ENCODE assay signal across 15 cellular contexts in genomic region chr9:124794902-124795491, GRCh38. TPM values are rescaled to one million over a fixed set of nuclear protein-coding genes. Genes with fewer than 3 reads are reported as not detected.
DNase-seq lines count a peak whose midpoint lies in the region; ATAC-seq, FAIRE-seq and TF ChIP-seq lines count a peak whose summit lies in the region.
"Had no signal": no experiment of that assay in that cellular context is flagged by ENCODE, and none has a peak within 500 bp of the region (broad histone marks: within the 10 kb centered on the region; RNA-seq: fewer than 3 reads in every experiment).

No MANE protein-coding gene starts in this region.

- H3K4me1 ChIP-seq in DND-41 (ENCODE audit: insufficient read depth, low read length): no peaks in the 10 kb centered on the region
- H3K4me1 ChIP-seq in mucosa of descending colon (ENCODE audit: low read depth): no peaks in the 10 kb centered on the region

- no peak overlapping the region for H3K27ac ChIP-seq in DND-41 (ENCODE audit: low read length)

- H3K9ac ChIP-seq in DND-41 (ENCODE audit: low read depth, low read length): no peak overlapping the region

- H3K4me2 ChIP-seq in DND-41 (ENCODE audit: insufficient read depth, low read length): no peak overlapping the region

- H3K36me3 ChIP-seq in DND-41 (ENCODE audit: insufficient read depth, low read length): no peaks in the 10 kb centered on the region
- H3K36me3 ChIP-seq in bronchial epithelial cell (ENCODE audit: control insufficient read depth, insufficient read depth, low read length): peaks cover 1% of the 10 kb centered on the region
- H3K36me3 ChIP-seq in mucosa of descending colon (ENCODE audit: low read depth): no peaks in the 10 kb centered on the region

- TF ChIP-seq RAD21 in Ishikawa (IDR thresholded peaks at IDR 0.05; ENCODE audit: low read depth): peak; percentile 68

- ATAC-seq in DND-41 (ENCODE audit: insufficient read depth, low read depth) (no peak), mucosa of descending colon (peak; percentile 72)

- intact Hi-C loops in mucosa of descending colon (cut with DNase I, micrococcal nuclease): no loop called here

- TF ChIP-seq EP300 in Ishikawa (IDR thresholded peaks at IDR 0.05; ENCODE audit: borderline replicate concordance): no peak

- no peak for DNase-seq in DND-41
- no peak for DNase-seq in bronchial epithelial cell (ENCODE audit: low read depth)
- DNase-seq in mucosa of descending colon: peak in 1 of 3 donors; percentile 27
- no peak for DNase-seq in Kasumi-1 (lab: John Stamatoyannopoulos, UW)
- DNase-seq in activated CD8-positive, alpha-beta memory T cell treated with anti-CD3 and anti-CD28 coated beads, Interleukin-2, amount 50 U/mL, for 4 hours: no peak
- no peak for DNase-seq in hypothalamus (lab: John Stamatoyannopoulos, UW)
- no peak for DNase-seq in inferior parietal cortex (ENCODE audit: extremely low spot score)
- DNase-seq: activated CD4-positive, alpha-beta T cell treated with anti-CD3 and anti-CD28 coated beads, Interleukin-2, amount 10 ng/mL, durations not matched to agents 24 days and 14 days; activated effector memory CD4-positive, alpha-beta T cell treated with Interleukin-2 at 50 U/mL for 16 hours; NCI-H1694; sigmoid colon had no signal

- no peaks in the 10 kb centered on the region for H3K9me3 ChIP-seq in DND-41 (ENCODE audit: insufficient read depth, low read length, severe bottlenecking)
- H3K9me3 ChIP-seq in mucosa of descending colon: no peaks in the 10 kb centered on the region
- H3K9me3 ChIP-seq: sigmoid colon had no signal

- H3K27me3 ChIP-seq in DND-41 (ENCODE audit: insufficient read depth, low read length, poor library complexity) (no peaks in the 10 kb centered on the region), bronchial epithelial cell (ENCODE audit: control insufficient read depth, insufficient read depth, low read length) (no peaks in the 10 kb centered on the region)
- H3K27me3 ChIP-seq: sigmoid colon had no signal

- no peak overlapping the region for H2AFZ ChIP-seq in DND-41 (ENCODE audit: low read depth, low read length)

- no peaks in the 10 kb centered on the region for H4K20me1 ChIP-seq in DND-41 (ENCODE audit: insufficient read depth, low read length)

- FAIRE-seq in bronchial epithelial cell (lab: Jason Lieb, UNC): no peak
- FAIRE-seq: endothelial cell of umbilical vein had no signal

- H3K79me2 ChIP-seq in DND-41 (ENCODE audit: insufficient read depth, low read length): no peaks in the 10 kb centered on the region

- TF ChIP-seq CTCF in DND-41 (IDR thresholded peaks at IDR 0.05; ENCODE audit: borderline replicate concordance, extremely low read depth, low read length, poor library complexity, severe bottlenecking) (peak; percentile 7), bronchial epithelial cell (IDR thresholded peaks at IDR 0.05; ENCODE audit: insufficient read depth, low read length, severe bottlenecking) (peak; percentile 51), mucosa of descending colon (IDR thresholded peaks at IDR 0.05) (no peak)

- H3K4me3 ChIP-seq in DND-41 (ENCODE audit: low read depth in 1 of 2, low read length in 2 of 2) (no peak overlapping the region), bronchial epithelial cell (ENCODE audit: low read depth, low read length) (no peak overlapping the region), mucosa of descending colon (no peak overlapping the region)
- H3K4me3 ChIP-seq: sigmoid colon had no signal

TF ChIP-seq in Ishikawa, 13 proteins besides CTCF, POLR2A, EP300 and RAD21:
- TF ChIP-seq TAF1 (IDR thresholded peaks at IDR 0.05; ENCODE audit: low read depth): no peak
- no peak for TF ChIP-seq CREB1 (IDR thresholded peaks at IDR 0.05; ENCODE audit: low read depth)
- TF ChIP-seq ZBTB7A (IDR thresholded peaks at IDR 0.05; ENCODE audit: low read depth): no peak
- TF ChIP-seq USF1 (IDR thresholded peaks at IDR 0.05): no peak
- TF ChIP-seq NFIC (IDR thresholded peaks at IDR 0.05): no peak
- no peak for TF ChIP-seq YY1 (IDR thresholded peaks at IDR 0.05; ENCODE audit: low read depth)
- TF ChIP-seq TCF12 (IDR thresholded peaks at IDR 0.05; ENCODE audit: low read depth): no peak
- TF ChIP-seq MAX (IDR thresholded peaks at IDR 0.05): no peak
- no peak for TF ChIP-seq TEAD4 (IDR thresholded peaks at IDR 0.05)
- TF ChIP-seq FOXM1 (IDR thresholded peaks at IDR 0.05; ENCODE audit: borderline replicate concordance, low read depth): no peak

RNA-seq across cellular contexts. Expression of gene OLFML2A, which starts 18.1 kb away (rescaled TPM):
- total RNA-seq in bronchial epithelial cell (4.5 and 6.3 TPM in 2 replicates), mucosa of descending colon (10 to 100 TPM in 1 of 3 donors, 1 to 10 TPM in 2; 2.8 to 48.3 (median 4.7) TPM)
- total RNA-seq: activated CD4-positive, alpha-beta T cell treated with anti-CD3 and anti-CD28 coated beads, Interleukin-2, amount 10 ng/mL, durations not matched to agents 24 days and 14 days had no signal

RNA-seq across cellular contexts. Expression of gene NR6A1, which starts 23.9 kb away (rescaled TPM):
- total RNA-seq in bronchial epithelial cell: 2.9 TPM in 2 replicates
- 1 to 10 TPM; 5.6 to 8.4 (median 7.0) TPM for total RNA-seq in mucosa of descending colon

RNA-seq across cellular contexts. Expression of gene WDR38, which starts 58.3 kb away (rescaled TPM):
- total RNA-seq in bronchial epithelial cell (not detected in 2 replicates), mucosa of descending colon (not detected)
- total RNA-seq: activated CD4-positive, alpha-beta T cell treated with anti-CD3 and anti-CD28 coated beads, Interleukin-2, amount 10 ng/mL, durations not matched to agents 24 days and 14 days; endothelial cell of umbilical vein; myocyte; sigmoid colon; T-helper 1 cell treated with Interleukin-12 subunit alpha and Interleukin-12 subunit beta and Interleukin-4 antibody, amounts not matched to agents 30 ng/mL and 1 ng/mL, for 36 hours had no signal
